2 cellular contexts compared by ENCODE assay signal in genomic region chr1:205905095-205905494, GRCh38. TPM values are rescaled to one million over a fixed set of nuclear protein-coding genes. Genes with fewer than 3 reads are reported as not detected.
"Had no signal": no experiment of that assay in that cellular context is flagged by ENCODE, and none has a peak within 500 bp of the region (broad histone marks: within the 10 kb centered on the region; RNA-seq: fewer than 3 reads in every experiment).

No MANE protein-coding gene starts in this region.

RNA-seq across cellular contexts. Expression of gene SLC26A9, which starts 38.2 kb away (rescaled TPM):
- total RNA-seq: G401 had no signal

RNA-seq across cellular contexts. Expression of gene PM20D1, which starts 55.2 kb away (rescaled TPM):
- total RNA-seq: G401, GM12878 had no signal
- polyA plus RNA-seq: GM12878 had no signal
